ENCODE assay signal across 9 cellular contexts in genomic region chr10:4243651-4244050, GRCh38.
DNase-seq lines count a peak whose midpoint lies in the region; ATAC-seq and TF ChIP-seq lines count a peak whose summit lies in the region.
"Had no signal": no experiment of that assay in that cellular context is flagged by ENCODE, and none has a peak within 500 bp of the region (broad histone marks: within the 10 kb centered on the region; RNA-seq: fewer than 3 reads in every experiment).

No MANE protein-coding gene starts in this region.

- H3K27ac ChIP-seq in skin epidermis: peak overlapping the region in 15 of 21 experiments; percentile 49 to 92 (median 76)

- ATAC-seq in GM21515 (IDR thresholded peaks at IDR 0.05; ENCODE audit: unreplicated experiment) (no peak), GM19463 (IDR thresholded peaks at IDR 0.05; ENCODE audit: unreplicated experiment) (no peak)

- DNase-seq in HFF-Myc (ENCODE audit: extremely low read depth, low read depth) (peak; percentile 94), SW480 (ENCODE audit: low spot score) (peak; percentile 58), fibroblast of villous mesenchyme (ENCODE audit: low read depth) (peak; percentile 100), HuH-7 (ENCODE audit: low spot score) (no peak), DMS 273 (lab: John Stamatoyannopoulos, UW; ENCODE audit: unreplicated experiment) (no peak)
- DNase-seq: cortex of kidney had no signal

- TF ChIP-seq CTCF in HFF-Myc (IDR thresholded peaks at IDR 0.05; ENCODE audit: low read depth, low read length, missing control alignments) (no peak), fibroblast of villous mesenchyme (IDR thresholded peaks at IDR 0.05; ENCODE audit: insufficient read depth, low read depth, low read length) (no peak)

- H3K4me3 ChIP-seq in HFF-Myc (replicated peaks; ENCODE audit: low read depth, low read length) (no peak overlapping the region), fibroblast of villous mesenchyme (ENCODE audit: low read depth, low read length) (peak overlapping the region; percentile 18), skin epidermis (no peak overlapping the region)

Comparison
In these comparisons a context has a peak if more than half of its experiments do, and no peak if none do; other contexts are left out.
1. DNase-seq: peak in HFF-Myc (single experiment), SW480 (single experiment) and fibroblast of villous mesenchyme (single experiment); none in HuH-7 (single experiment) and DMS 273 (single experiment).